21 cellular contexts compared by ENCODE assay signal in the genomic region with DNA sequence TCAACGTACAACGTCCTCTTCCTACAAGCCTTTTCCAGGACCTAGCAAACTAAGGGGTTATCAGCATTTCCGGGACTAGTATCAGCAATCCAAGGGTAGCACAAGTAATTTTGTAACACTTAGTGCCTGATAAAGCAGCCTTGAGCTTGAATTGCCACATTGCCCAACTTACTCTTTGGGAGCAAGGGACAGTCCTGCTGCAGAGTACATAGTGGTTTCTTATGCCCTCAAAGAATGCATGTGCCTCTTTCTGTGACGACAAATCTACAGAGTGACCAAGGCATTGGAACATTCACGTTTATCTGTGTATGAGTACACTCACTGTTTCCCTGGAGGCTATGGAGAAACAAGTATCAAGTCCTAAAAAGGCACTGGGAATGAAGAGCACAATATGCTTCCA. TPM values are rescaled to one million over a fixed set of nuclear protein-coding genes. Genes with fewer than 3 reads are reported as not detected.
"Had no signal": no experiment of that assay in that cellular context is flagged by ENCODE, and none has a peak within 500 bp of the region (broad histone marks: within the 10 kb centered on the region; RNA-seq: fewer than 3 reads in every experiment).

No MANE protein-coding gene starts in this region.

- DNase-seq: activated CD4-positive, alpha-beta T cell treated with anti-CD3 and anti-CD28 coated beads, Interleukin-2, amount 10 ng/mL, durations not matched to agents 7 days and 5 days; activated CD8-positive, alpha-beta memory T cell treated with anti-CD3 and anti-CD28 coated beads for 24 hours; activated gamma-delta T cell treated with Interleukin-2 at 50 U/mL for 16 hours; amygdala; effector CD8-positive, alpha-beta T cell; foreskin keratinocyte; head of caudate nucleus; left cardiac atrium; naive B cell; retina; stimulated activated CD4-positive, alpha-beta T cell treated with anti-CD3 and anti-CD28 coated beads, Interleukin-4, amount 100 ng/mL, for 4 hours; stimulated activated CD8-positive, alpha-beta memory T cell treated with anti-CD3 and anti-CD28 coated beads, Interleukin-4, amount 100 ng/mL, for 48 hours; stimulated activated naive CD8-positive, alpha-beta T cell treated with anti-CD3 and anti-CD28 coated beads, Interleukin-15, Interleukin-2, amounts not matched to agents 100 U/mL and 50 U/mL, for 24 hours had no signal

- H3K4me3 Mint-ChIP-seq: activated CD4-positive, alpha-beta T cell treated with anti-CD3 and anti-CD28 coated beads, Interleukin-2, amount 10 ng/mL, durations not matched to agents 7 days and 5 days; activated naive CD8-positive, alpha-beta T cell; central memory CD8-positive, alpha-beta T cell; naive B cell; type B pancreatic cell had no signal

- H3K27ac ChIP-seq: foreskin keratinocyte, parathyroid adenoma, skin epidermis had no signal

- H3K9me3 Mint-ChIP-seq: activated CD4-positive, alpha-beta T cell treated with anti-CD3 and anti-CD28 coated beads, Interleukin-2, amount 10 ng/mL, durations not matched to agents 7 days and 5 days; type B pancreatic cell had no signal

- H3K27me3 Mint-ChIP-seq: type B pancreatic cell had no signal

- H3K27me3 ChIP-seq: body of pancreas had no signal

- H2AFZ ChIP-seq: parathyroid adenoma had no signal

- H3K9ac ChIP-seq: parathyroid adenoma had no signal

- ATAC-seq: body of pancreas; foreskin keratinocyte; left cardiac atrium; stimulated activated naive CD8-positive, alpha-beta T cell treated with anti-CD3 and anti-CD28 coated beads, Interleukin-15, Interleukin-2, amounts not matched to agents 100 U/mL and 50 U/mL, for 24 hours had no signal

- H3K4me1 Mint-ChIP-seq: central memory CD8-positive, alpha-beta T cell had no signal

- H3K4me1 ChIP-seq: foreskin keratinocyte, parathyroid adenoma had no signal

- H3K36me3 Mint-ChIP-seq: activated naive CD8-positive, alpha-beta T cell; naive B cell had no signal

- H3K9me3 ChIP-seq: body of pancreas had no signal

- H3K4me3 ChIP-seq: body of pancreas, skin epidermis had no signal

- H3K27ac Mint-ChIP-seq: activated CD4-positive, alpha-beta T cell treated with anti-CD3 and anti-CD28 coated beads, Interleukin-2, amount 10 ng/mL, durations not matched to agents 7 days and 5 days; activated naive CD8-positive, alpha-beta T cell; naive B cell had no signal

RNA-seq across cellular contexts. Expression of a gene that starts 3.2 kb away (rescaled TPM):
- total RNA-seq: activated CD4-positive, alpha-beta T cell treated with anti-CD3 and anti-CD28 coated beads, Interleukin-2, amount 10 ng/mL, durations not matched to agents 7 days and 5 days; endothelial cell of umbilical vein; foreskin keratinocyte; mononuclear cell had no signal
- polyA plus RNA-seq: endothelial cell of umbilical vein, foreskin keratinocyte had no signal
